ENCODE assay signal across 8 cellular contexts in genomic region chr19:796692-797527, GRCh38.
A peak's percentile ranks its signal among the peaks of the same experiment; 100 is the strongest.
DNase-seq lines count a peak whose midpoint lies in the region; ATAC-seq lines count a peak whose summit lies in the region.

PTBP1 (plus strand) TSS chr19:797452; CDS start chr19:797498, 46 bp downstream.

- ATAC-seq in GM19372 (IDR thresholded peaks at IDR 0.05; ENCODE audit: low read depth, unreplicated experiment) (peak; percentile 78), HG03558 (IDR thresholded peaks at IDR 0.05; ENCODE audit: extremely low read depth, unreplicated experiment) (peak; percentile 58)

- peak; percentile 97 to 100 (median 99) for DNase-seq in C1 segment of cervical spinal cord (lab: John Stamatoyannopoulos, UW)
- DNase-seq in NCI-H748 treated with DMSO at 0.1 percent for 48 hours (lab: John Stamatoyannopoulos, UW): peak; percentile 96
- DNase-seq in activated CD4-positive, alpha-beta T cell treated with anti-CD3 and anti-CD28 coated beads, Interleukin-2, amount 50 U/mL, for 24 hours (ENCODE audit: low read depth in 1 of 2, low spot score in 1 of 2): peak; percentile 95 to 99
- peak; percentile 100 for DNase-seq in dedifferentiated amniotic fluid mesenchymal stem cell (ENCODE audit: extremely low spot score)
- DNase-seq in left kidney (ENCODE audit: low read depth, low spot score): peak; percentile 100
- peak; percentile 98 to 99 for DNase-seq in stimulated activated CD4-positive, alpha-beta T cell treated with anti-CD3 and anti-CD28 coated beads, Interleukin-2, amount 100 ng/mL, for 24 hours

Comparison
In these comparisons a context has a peak if more than half of its experiments do, and no peak if none do; other contexts are left out.
1. Peak in every context shown above with its lines: DNase-seq and ATAC-seq.